ENCODE assay signal across 9 cellular contexts in genomic region chr1:11649624-11650330, GRCh38. TPM values are rescaled to one million over a fixed set of nuclear protein-coding genes. Genes with fewer than 3 reads are reported as not detected.
DNase-seq lines count a peak whose midpoint lies in the region; ATAC-seq and TF ChIP-seq lines count a peak whose summit lies in the region.
"Had no signal": no experiment of that assay in that cellular context is flagged by ENCODE, and none has a peak within 500 bp of the region (broad histone marks: within the 10 kb centered on the region; RNA-seq: fewer than 3 reads in every experiment).

No MANE protein-coding gene starts in this region.

- H3K14ac ChIP-seq in trophoblast cell (ENCODE audit: low read length): no peak overlapping the region

- no peak overlapping the region for H2BK12ac ChIP-seq in trophoblast cell (ENCODE audit: low read length)

- H4K12ac ChIP-seq in trophoblast cell (ENCODE audit: low read depth, low read length): no peak overlapping the region

- peaks cover 20% of the 10 kb centered on the region for H3K79me2 ChIP-seq in GM23338 (replicated peaks; ENCODE audit: insufficient read depth)
- H3K79me2 ChIP-seq in OCI-LY3 (ENCODE audit: low read length): no peaks in the 10 kb centered on the region
- no peaks in the 10 kb centered on the region for H3K79me2 ChIP-seq in trophoblast cell (ENCODE audit: control insufficient read depth, insufficient read depth, low read length, poor library complexity)

- ATAC-seq in GM23338: no peak

- no peak overlapping the region for H3K18ac ChIP-seq in trophoblast cell (ENCODE audit: low read length)

- peaks cover 8% of the 10 kb centered on the region for H4K20me1 ChIP-seq in GM23338 (replicated peaks; ENCODE audit: insufficient read depth)
- H4K20me1 ChIP-seq in OCI-LY3 (ENCODE audit: insufficient read depth, low read length): no peaks in the 10 kb centered on the region

- H3K4me3 ChIP-seq in GM23338 (peak overlapping the region; percentile 43; the same call in 1 of the 2 replicates), OCI-LY3 (ENCODE audit: low read length) (peak overlapping the region; percentile 84), epithelial cell of proximal tubule (ENCODE audit: low read depth, low read length) (peak overlapping the region; percentile 26), trophoblast cell (ENCODE audit: low read depth, low read length) (peak overlapping the region; percentile 14)
- H3K4me3 ChIP-seq: psoas muscle had no signal

- peaks cover 10% of the 10 kb centered on the region for H3K79me1 ChIP-seq in trophoblast cell (ENCODE audit: low read length)

- H4K8ac ChIP-seq in trophoblast cell (ENCODE audit: low read depth, low read length): no peak overlapping the region

- TF ChIP-seq CTCF in GM23338 (conservative IDR thresholded peaks at IDR 0.05; ENCODE audit: low read depth in 2 of 2) (no peak), OCI-LY3 (IDR thresholded peaks at IDR 0.05; ENCODE audit: low read depth, low read length) (no peak), epithelial cell of proximal tubule (conservative IDR thresholded peaks at IDR 0.05; ENCODE audit: low read depth, low read length) (no peak)

- H3K4me2 ChIP-seq in GM23338: peak overlapping the region; percentile 76
- peak overlapping the region; percentile 97 for H3K4me2 ChIP-seq in OCI-LY3 (ENCODE audit: low read length)
- H3K4me2 ChIP-seq in trophoblast cell (ENCODE audit: low read length): no peak overlapping the region

- H3K36me3 Mint-ChIP-seq in GM23338 (ENCODE audit: low read depth): peaks cover 2% of the 10 kb centered on the region; the same call in 1 of the 3 replicates

- no peak overlapping the region for H2BK5ac ChIP-seq in trophoblast cell (ENCODE audit: low read depth, low read length, poor library complexity)

- no peaks in the 10 kb centered on the region for H3K9me3 ChIP-seq in OCI-LY3 (ENCODE audit: insufficient read depth, low read length)
- H3K9me3 ChIP-seq in trophoblast cell (ENCODE audit: insufficient read depth, low read depth, low read length): peaks cover 2% of the 10 kb centered on the region
- H3K9me3 ChIP-seq: psoas muscle had no signal

- H2AFZ ChIP-seq in GM23338: no peak overlapping the region
- peak overlapping the region; percentile 63; the same call in 1 of the 2 replicates for H2AFZ ChIP-seq in OCI-LY3 (ENCODE audit: low read depth, low read length)
- H2AFZ ChIP-seq in trophoblast cell (ENCODE audit: insufficient read depth, low read length, poor library complexity): no peak overlapping the region

- H3K4me1 Mint-ChIP-seq in GM23338: peaks cover 35% of the 10 kb centered on the region

- no peaks in the 10 kb centered on the region; the same call in 2 of the 3 replicates for H3K9me3 Mint-ChIP-seq in GM23338

- H3F3A ChIP-seq in GM23338 (replicated peaks; ENCODE audit: low read depth): peaks cover 13% of the 10 kb centered on the region; the same call in 1 of the 2 replicates

- H3K27ac Mint-ChIP-seq in GM23338: no peak overlapping the region

- DNase-seq in GM23338 (ENCODE audit: low spot score) (no peak), epithelial cell of proximal tubule (ENCODE audit: low read depth) (no peak), trophoblast cell (no peak), Kasumi-1 (lab: John Stamatoyannopoulos, UW) (no peak), NCI-H748 (lab: John Stamatoyannopoulos, UW; ENCODE audit: unreplicated experiment) (no peak), epidermal melanocyte (ENCODE audit: insufficient read length, low spot score) (no peak), NK-92 (lab: John Stamatoyannopoulos, UW; ENCODE audit: unreplicated experiment) (no peak)

- WGBS in trophoblast cell (ENCODE audit: extremely low coverage, insufficient coverage, insufficient read length): no CpG with 5 or more reads among the region's 21 CpGs

- H2AK5ac ChIP-seq in trophoblast cell (ENCODE audit: low read length): no peak overlapping the region

- H2BK120ac ChIP-seq in trophoblast cell (ENCODE audit: insufficient read depth, low read length, poor library complexity): no peak overlapping the region

- H3K4ac ChIP-seq in trophoblast cell (ENCODE audit: low read depth, low read length): no peak overlapping the region

- H3K27ac ChIP-seq in GM23338 (ENCODE audit: low read depth): no peak overlapping the region
- no peak overlapping the region for H3K27ac ChIP-seq in OCI-LY3 (ENCODE audit: low read length)
- H3K27ac ChIP-seq in trophoblast cell (ENCODE audit: low read depth, low read length): no peak overlapping the region
- H3K27ac ChIP-seq: psoas muscle had no signal

- H3K4me1 ChIP-seq in GM23338 (ENCODE audit: insufficient read depth): peaks cover 30% of the 10 kb centered on the region
- peaks cover 7% of the 10 kb centered on the region for H3K4me1 ChIP-seq in OCI-LY3 (ENCODE audit: low read length)
- peaks cover 6 to 13% of the 10 kb centered on the region in 2 experiments for H3K4me1 ChIP-seq in trophoblast cell (ENCODE audit: control insufficient read depth in 1 of 2, insufficient read depth in 2 of 2, low read length in 2 of 2)

- no peak overlapping the region for H4K91ac ChIP-seq in trophoblast cell (ENCODE audit: low read depth, low read length)

- H3K9me2 ChIP-seq in GM23338 (ENCODE audit: insufficient read depth): no peaks in the 10 kb centered on the region

- H3K36me3 ChIP-seq in GM23338 (ENCODE audit: insufficient read depth): no peaks in the 10 kb centered on the region
- H3K36me3 ChIP-seq in OCI-LY3 (replicated peaks; ENCODE audit: low read depth, low read length): no peaks in the 10 kb centered on the region
- H3K36me3 ChIP-seq in trophoblast cell (ENCODE audit: control insufficient read depth in 1 of 2, insufficient read depth in 2 of 2, low read length in 2 of 2): no peaks in the 10 kb centered on the region

- H3K4me3 Mint-ChIP-seq in GM23338: no peak overlapping the region; the same call in 2 of the 3 replicates

- H3K27me3 ChIP-seq in GM23338 (ENCODE audit: insufficient read depth) (no peaks in the 10 kb centered on the region), OCI-LY3 (ENCODE audit: low read depth, low read length) (no peaks in the 10 kb centered on the region), trophoblast cell (ENCODE audit: insufficient read depth, low read length) (no peaks in the 10 kb centered on the region)

- peaks cover 25% of the 10 kb centered on the region for H3K27me3 Mint-ChIP-seq in GM23338 (ENCODE audit: insufficient read depth, low read depth, poor library complexity)

- H3K23ac ChIP-seq in trophoblast cell (ENCODE audit: low read length): no peak overlapping the region

- H3K9ac ChIP-seq in OCI-LY3 (ENCODE audit: low read length): peak overlapping the region; percentile 22; the same call in 1 of the 2 replicates
- H3K9ac ChIP-seq in trophoblast cell (ENCODE audit: low read length): no peak overlapping the region

TF ChIP-seq in GM23338, 12 proteins besides CTCF, POLR2A, EP300 and RAD21:
- 0 out of 2 replicates have a peak, but pooled peaks have one; percentile 11 for TF ChIP-seq POLR2AphosphoS5 (IDR thresholded peaks at IDR 0.05; ENCODE audit: low read depth)
- TF ChIP-seq JUNB (IDR thresholded peaks at IDR 0.05; ENCODE audit: unreplicated experiment): no peak
TF ChIP-seq in GM23338: peak in this region for 1.

RNA-seq across cellular contexts. Expression of gene FBXO2, which starts 4.5 kb away (rescaled TPM):
- 44.4 and 45.4 TPM in 2 replicates for total RNA-seq in GM23338 (2014; rRNA removed; shearing (Covaris generic))
- 84.6 and 86.7 TPM in 2 replicates for polyA plus RNA-seq in GM23338 (2016; fragmentation: Nextera tagmentation; extraction: Ambion mirVana)
- 0.51 and 6.5 TPM in 2 replicates for total RNA-seq in epithelial cell of proximal tubule
- 35.7 and 37.3 TPM in 2 replicates for polyA plus RNA-seq in trophoblast cell (2013)

RNA-seq across cellular contexts. Expression of gene FBXO44, which starts 4.9 kb away (rescaled TPM):
- 28.9 and 30.8 TPM in 2 replicates for total RNA-seq in GM23338 (2014; rRNA removed; shearing (Covaris generic))
- polyA plus RNA-seq in GM23338 (2016; fragmentation: Nextera tagmentation; extraction: Ambion mirVana): 22.0 and 22.3 TPM in 2 replicates
- 8.0 and 13.7 TPM in 2 replicates for total RNA-seq in epithelial cell of proximal tubule
- polyA plus RNA-seq in trophoblast cell (2013): 12.1 and 12.9 TPM in 2 replicates

RNA-seq across cellular contexts. Expression of gene FBXO6, which starts 14.2 kb away (rescaled TPM):
- total RNA-seq in GM23338 (2014; rRNA removed; shearing (Covaris generic)): 0.58 and 0.90 TPM in 2 replicates
- polyA plus RNA-seq in GM23338 (2016; fragmentation: Nextera tagmentation; extraction: Ambion mirVana): 0.40 and 0.89 TPM in 2 replicates
- 6.3 and 6.9 TPM in 2 replicates for total RNA-seq in epithelial cell of proximal tubule
- polyA plus RNA-seq in trophoblast cell (2013): 1.7 and 2.1 TPM in 2 replicates

RNA-seq across cellular contexts. Expression of gene MAD2L2, which starts 31.2 kb away (rescaled TPM):
- 474 and 552 TPM in 2 replicates for total RNA-seq in GM23338 (2014; rRNA removed; shearing (Covaris generic))
- 478 and 498 TPM in 2 replicates for polyA plus RNA-seq in GM23338 (2016; fragmentation: Nextera tagmentation; extraction: Ambion mirVana)
- total RNA-seq in epithelial cell of proximal tubule: 89.4 and 127 TPM in 2 replicates
- polyA plus RNA-seq in trophoblast cell (2013): 33.2 and 36.9 TPM in 2 replicates

RNA-seq across cellular contexts. Expression of gene DRAXIN, which starts 41.7 kb away (rescaled TPM):
- total RNA-seq in GM23338 (2014; rRNA removed; shearing (Covaris generic)): 22.6 and 23.0 TPM in 2 replicates
- polyA plus RNA-seq in GM23338 (2016; fragmentation: Nextera tagmentation; extraction: Ambion mirVana): 7.4 and 7.6 TPM in 2 replicates
- total RNA-seq in epithelial cell of proximal tubule: under 0.01 and 0.12 TPM in 2 replicates
- polyA plus RNA-seq in trophoblast cell (2013): 0.85 and 0.89 TPM in 2 replicates

Comparison
In these comparisons a context has a peak if more than half of its experiments do, and no peak if none do; other contexts are left out.
1. H3K4me3 ChIP-seq: peak in every context shown above with its lines; median percentile 84 in OCI-LY3; 43 in GM23338; 26 in epithelial cell of proximal tubule; 14 in trophoblast cell.